Comparison of ENCODE assay signal across 15 cellular contexts in genomic region chr20:18416478-18416877, GRCh38.
"Had no signal": no experiment of that assay in that cellular context is flagged by ENCODE, and none has a peak within 500 bp of the region (broad histone marks: within the 10 kb centered on the region; RNA-seq: fewer than 3 reads in every experiment).

No MANE protein-coding gene starts in this region.

- H3K27me3 ChIP-seq: hepatocyte, tibial artery had no signal

- H3K4me3 ChIP-seq: hepatocyte, tibial artery had no signal

- H3K4me1 ChIP-seq: tibial artery had no signal

- ATAC-seq: activated naive CD4-positive, alpha-beta T cell treated with anti-CD3 and anti-CD28 coated beads, Interleukin-2, amount 50 U/mL, for 72 hours; activated T-helper 17 cell treated with anti-CD3 and anti-CD28 coated beads, Interleukin-2, amount 50 U/mL, for 72 hours; WTC11 had no signal

- H3K4me2 ChIP-seq: hepatocyte had no signal

- H3K9me3 ChIP-seq: tibial artery had no signal

- H3K36me3 ChIP-seq: tibial artery had no signal

- FAIRE-seq: frontal cortex had no signal

- H3K27ac ChIP-seq: hepatocyte, tibial artery had no signal

- H3K79me2 ChIP-seq: hepatocyte had no signal

- DNase-seq: activated T-cell treated with anti-CD3 and anti-CD28 coated beads, Interleukin-2, amount 50 U/mL, for 24 hours; aorta; caudate nucleus; effector CD8-positive, alpha-beta T cell; glutamatergic neuron; retina; stimulated activated CD4-positive, alpha-beta T cell treated with anti-CD3 and anti-CD28 coated beads, Interleukin-2, amount 100 ng/mL, for 48 hours; stimulated activated naive CD4-positive, alpha-beta T cell treated with Interleukin-2 at 50 U/mL for 16 hours; T1000; tibial artery had no signal

- H2AFZ ChIP-seq: hepatocyte had no signal
